Comparison of ENCODE assay signal across 17 cellular contexts in the genomic region with DNA sequence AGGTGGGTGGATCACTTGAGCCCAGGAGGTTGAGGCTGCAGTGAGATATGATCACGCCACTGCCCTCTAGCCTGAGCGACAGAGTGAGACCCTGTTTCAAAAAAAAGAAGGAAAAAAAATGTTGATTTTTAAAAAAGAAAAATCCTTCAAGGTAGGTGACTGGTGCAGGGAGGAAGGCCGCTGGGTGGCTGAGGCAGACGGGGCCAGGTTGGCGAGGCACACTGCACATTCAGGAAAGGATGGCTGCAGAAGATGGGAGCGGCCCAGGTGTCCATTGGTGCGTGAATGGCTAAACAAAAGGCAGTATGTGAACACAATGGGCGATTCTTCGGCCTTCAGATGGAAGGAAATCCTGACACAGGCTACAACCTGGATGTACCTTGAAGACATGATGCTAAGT.
"Had no signal": no experiment of that assay in that cellular context is flagged by ENCODE, and none has a peak within 500 bp of the region (broad histone marks: within the 10 kb centered on the region; RNA-seq: fewer than 3 reads in every experiment).

No MANE protein-coding gene starts in this region.

- DNase-seq: dermis blood vessel endothelial cell; dorsolateral prefrontal cortex; effector CD4-positive, alpha-beta T cell; effector memory CD4-positive, alpha-beta T cell; foreskin keratinocyte; heart right ventricle; hippocampal formation; left cardiac atrium; left lung; left ventricle myocardium superior; lower lobe of right lung; mesenchymal stem cell; mucosa of descending colon had no signal

- H3K4me3 Mint-ChIP-seq: mesothelial cell of epicardium had no signal

- H3K27me3 ChIP-seq: dorsolateral prefrontal cortex, esophagus muscularis mucosa, foreskin keratinocyte, gastroesophageal sphincter, heart right ventricle, left lung had no signal

- H3K4me3 ChIP-seq: coronary artery, dorsolateral prefrontal cortex, esophagus muscularis mucosa, gastroesophageal sphincter, heart right ventricle, left lung, lower lobe of right lung, mucosa of descending colon had no signal

- H3K4me1 ChIP-seq: foreskin keratinocyte, left lung, lower lobe of right lung had no signal

- ATAC-seq: foreskin keratinocyte, gastroesophageal sphincter, heart right ventricle, left cardiac atrium, left ventricle myocardium superior, lower lobe of right lung, mucosa of descending colon had no signal

- H3K27ac ChIP-seq: coronary artery, dorsolateral prefrontal cortex, esophagus muscularis mucosa, foreskin keratinocyte, gastroesophageal sphincter, heart right ventricle, left lung, lower lobe of right lung had no signal
